In genomic region chr15:52308446-52309153, GRCh38 we compare ENCODE assay signal across 11 cellular contexts. TPM values are rescaled to one million over a fixed set of nuclear protein-coding genes. Genes with fewer than 3 reads are reported as not detected.
DNase-seq lines count a peak whose midpoint lies in the region; ATAC-seq and TF ChIP-seq lines count a peak whose summit lies in the region.
"Had no signal": no experiment of that assay in that cellular context is flagged by ENCODE, and none has a peak within 500 bp of the region (broad histone marks: within the 10 kb centered on the region; RNA-seq: fewer than 3 reads in every experiment).

No MANE protein-coding gene starts in this region.

- H3K36me3 Mint-ChIP-seq in T-helper 17 cell (ENCODE audit: low read depth), result peaks cover 14% of the 10 kb centered on the region

- DNase-seq in GM12864 (ENCODE audit: low read depth) (peak; percentile 47), T-helper 17 cell (no peak), OCI-M1 (lab: John Stamatoyannopoulos, UW) (no peak), psoas muscle (no peak), NCI-H2029 (lab: John Stamatoyannopoulos, UW) (no peak), DMS 273 (lab: John Stamatoyannopoulos, UW; ENCODE audit: unreplicated experiment) (no peak)
- DNase-seq: activated CD4-positive, alpha-beta T cell treated with anti-CD3 and anti-CD28 coated beads, Interleukin-2, amount 50 U/mL, for 48 hours had no signal

- no peaks in the 10 kb centered on the region for H3K27me3 ChIP-seq in psoas muscle (ENCODE audit: insufficient read depth in 3 of 3, low read length in 2 of 3)
- H3K27me3 ChIP-seq: esophagus muscularis mucosa had no signal

- peaks cover 6% of the 10 kb centered on the region for H3K4me1 Mint-ChIP-seq in T-helper 17 cell

- no peak for TF ChIP-seq CTCF in GM12864 (IDR thresholded peaks at IDR 0.05; ENCODE audit: low read depth, low read length, missing control alignments)
- TF ChIP-seq CTCF in psoas muscle (IDR thresholded peaks at IDR 0.05), result no peak

- no peak overlapping the region for H3K4me3 Mint-ChIP-seq in T-helper 17 cell

- H3K4me1 ChIP-seq in psoas muscle, result no peaks in the 10 kb centered on the region

- H3K27ac ChIP-seq in psoas muscle, result no peak overlapping the region
- H3K27ac ChIP-seq: esophagus muscularis mucosa, skin epidermis had no signal

- peak; percentile 80 for ATAC-seq in GM19397 (IDR thresholded peaks at IDR 0.05; ENCODE audit: unreplicated experiment)
- ATAC-seq in HG02973 (IDR thresholded peaks at IDR 0.05; ENCODE audit: unreplicated experiment), result peak; percentile 83
- no peak for ATAC-seq in T-helper 17 cell
- no peak for ATAC-seq in psoas muscle

- peaks cover 4 to 33% of the 10 kb centered on the region in 2 donors for H3K36me3 ChIP-seq in psoas muscle (ENCODE audit: insufficient read depth in 1 of 2, low read depth in 1 of 2)

- no peak overlapping the region for H3K4me3 ChIP-seq in GM12864 (ENCODE audit: low read depth, low read length)
- H3K4me3 ChIP-seq in psoas muscle, result no peak overlapping the region
- H3K4me3 ChIP-seq: esophagus muscularis mucosa, skin epidermis had no signal

- 76 to 86% (median 83%) methylated on average over 8 of the region's 8 CpGs for WGBS in psoas muscle, 3 donors

- no peaks in the 10 kb centered on the region for H3K9me3 ChIP-seq in T-helper 17 cell (ENCODE audit: control insufficient read depth, low read length, poor library complexity, severe bottlenecking)
- no peaks in the 10 kb centered on the region for H3K9me3 ChIP-seq in psoas muscle
- H3K9me3 ChIP-seq: esophagus muscularis mucosa had no signal

- H3K27ac Mint-ChIP-seq in T-helper 17 cell, result peak overlapping the region; percentile 24

- intact Hi-C loops in psoas muscle (cut with DNase I), result no loop called here

- no peaks in the 10 kb centered on the region for H3K27me3 Mint-ChIP-seq in T-helper 17 cell

RNA-seq across cellular contexts. Expression of gene MYO5C, which starts 13.0 kb away (rescaled TPM):
- total RNA-seq in T-helper 17 cell (1 to 10 TPM; 1.5 to 3.3 TPM), psoas muscle (1 to 10 TPM; 1.2 to 3.0 (median 2.2) TPM)
- under 1 TPM; 0.53 to 0.77 (median 0.75) TPM for polyA plus RNA-seq in psoas muscle

Comparison
In these comparisons a context has a peak if more than half of its experiments do, and no peak if none do; other contexts are left out.
1. ATAC-seq: peak in GM19397 (single experiment) and HG02973 (single experiment); none in T-helper 17 cell (single experiment) and psoas muscle (0 of 4).